13 cellular contexts compared by ENCODE assay signal in the genomic region with DNA sequence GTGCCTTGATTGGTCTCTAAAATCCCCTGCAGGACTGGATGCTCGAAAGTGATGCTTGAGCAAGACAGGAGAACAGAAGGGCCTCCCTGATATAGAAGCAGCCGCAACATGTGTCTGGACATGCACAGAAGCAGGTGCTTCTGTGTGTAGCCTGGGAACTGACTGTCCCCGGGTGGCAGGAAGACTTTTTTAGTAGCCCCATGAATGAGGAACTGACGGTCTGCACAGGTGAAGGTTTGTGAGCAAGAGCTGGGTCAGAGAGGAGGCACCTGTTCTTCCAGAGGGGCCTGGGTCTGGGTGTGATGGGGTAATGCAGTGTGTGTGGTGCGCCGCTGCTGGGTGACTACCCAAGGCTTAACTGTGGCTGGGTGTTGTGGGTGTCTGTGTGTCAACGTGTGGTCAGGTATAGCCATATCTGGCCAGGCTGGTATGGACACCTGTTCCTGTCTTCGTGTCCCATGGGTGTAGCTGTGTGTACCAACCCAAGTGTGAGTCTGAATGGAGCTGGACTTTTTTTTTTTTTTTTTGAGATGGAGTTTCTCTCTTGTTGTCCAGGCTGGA. TPM values are rescaled to one million over a fixed set of nuclear protein-coding genes. Genes with fewer than 3 reads are reported as not detected.
"Had no signal": no experiment of that assay in that cellular context is flagged by ENCODE, and none has a peak within 500 bp of the region (broad histone marks: within the 10 kb centered on the region; RNA-seq: fewer than 3 reads in every experiment).

No MANE protein-coding gene starts in this region.

- ATAC-seq: T-helper 17 cell had no signal

- H3K9me3 ChIP-seq: ascending aorta, left ventricle myocardium inferior, ovary had no signal

- H3K9me3 Mint-ChIP-seq: activated naive CD8-positive, alpha-beta T cell treated with anti-CD3 and anti-CD28 coated beads, Interleukin-2, amount 50 U/mL, for 24 hours; stimulated activated naive CD8-positive, alpha-beta T cell treated with anti-CD3 and anti-CD28 coated beads, Interleukin-15, Interleukin-2, amounts not matched to agents 100 ng/mL and 50 ng/mL, for 24 hours had no signal

- H3K27ac ChIP-seq: ascending aorta, dorsolateral prefrontal cortex, left ventricle myocardium inferior, ovary had no signal

- H3K4me3 ChIP-seq: ascending aorta, dorsolateral prefrontal cortex, left ventricle myocardium inferior, ovary had no signal

- H3K27me3 Mint-ChIP-seq: activated naive CD8-positive, alpha-beta T cell treated with anti-CD3 and anti-CD28 coated beads, Interleukin-2, amount 50 U/mL, for 24 hours; stimulated activated naive CD8-positive, alpha-beta T cell treated with anti-CD3 and anti-CD28 coated beads, Interleukin-15, Interleukin-2, amounts not matched to agents 100 ng/mL and 50 ng/mL, for 24 hours had no signal

- DNase-seq: activated CD4-positive, alpha-beta T cell treated with anti-CD3 and anti-CD28 coated beads, Interleukin-2, amount 50 U/mL, for 4 hours; activated CD4-positive, CD25-positive, alpha-beta regulatory T cell; kidney; ovary; T-helper 17 cell had no signal

- FAIRE-seq: bronchial epithelial cell, kidney, TTC549 had no signal

- H3K4me3 Mint-ChIP-seq: activated naive CD8-positive, alpha-beta T cell treated with anti-CD3 and anti-CD28 coated beads, Interleukin-2, amount 50 U/mL, for 24 hours; stimulated activated naive CD8-positive, alpha-beta T cell treated with anti-CD3 and anti-CD28 coated beads, Interleukin-15, Interleukin-2, amounts not matched to agents 100 ng/mL and 50 ng/mL, for 24 hours; T-helper 17 cell had no signal

- H3K27me3 ChIP-seq: ascending aorta, dorsolateral prefrontal cortex, ovary had no signal

- H3K36me3 ChIP-seq: ascending aorta, left ventricle myocardium inferior, ovary had no signal

- H3K27ac Mint-ChIP-seq: activated naive CD8-positive, alpha-beta T cell treated with anti-CD3 and anti-CD28 coated beads, Interleukin-2, amount 50 U/mL, for 24 hours; stimulated activated naive CD8-positive, alpha-beta T cell treated with anti-CD3 and anti-CD28 coated beads, Interleukin-15, Interleukin-2, amounts not matched to agents 100 ng/mL and 50 ng/mL, for 24 hours; T-helper 17 cell had no signal

- H3K4me1 Mint-ChIP-seq: activated naive CD8-positive, alpha-beta T cell treated with anti-CD3 and anti-CD28 coated beads, Interleukin-2, amount 50 U/mL, for 24 hours had no signal

RNA-seq across cellular contexts. Expression of gene FOXO6, which starts 39.1 kb away (rescaled TPM):
- total RNA-seq: bronchial epithelial cell had no signal
- polyA plus RNA-seq: fibroblast of lung had no signal
